8 cellular contexts compared by ENCODE assay signal in the genomic region with DNA sequence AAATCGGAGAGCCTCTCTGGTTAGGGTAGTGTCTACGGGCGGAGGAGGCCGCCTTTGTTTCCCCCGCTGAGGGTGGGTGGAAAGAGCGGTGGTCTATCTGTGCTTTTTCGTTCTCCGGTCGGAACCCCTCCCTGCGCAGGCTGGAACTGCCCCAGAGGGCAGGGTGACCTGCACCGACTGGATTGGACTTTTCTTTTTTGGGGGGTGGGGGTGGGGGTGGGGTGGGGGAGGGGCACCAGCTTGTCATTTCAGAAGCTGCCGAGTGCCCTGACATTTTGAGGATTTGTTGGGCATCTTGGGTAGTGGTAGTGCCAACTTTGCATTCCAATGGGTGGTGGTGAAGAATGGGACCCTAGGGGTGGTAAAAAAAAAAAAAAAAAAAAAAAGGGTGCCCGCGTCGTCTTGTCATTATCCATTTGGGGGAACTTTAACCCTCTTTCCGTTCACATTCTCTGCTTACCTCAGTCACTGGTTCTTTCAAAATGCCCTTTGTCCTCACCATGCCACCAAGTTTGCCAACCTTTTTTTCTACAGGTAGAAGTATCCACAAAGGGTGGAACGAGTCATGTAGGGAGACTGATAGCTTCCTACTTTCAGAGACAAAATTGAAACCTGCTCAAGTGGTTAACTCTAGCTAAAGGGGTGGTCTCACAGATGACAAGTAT. TPM values are rescaled to one million over a fixed set of nuclear protein-coding genes. Genes with fewer than 3 reads are reported as not detected.
DNase-seq lines count a peak whose midpoint lies in the region; ATAC-seq, FAIRE-seq and TF ChIP-seq lines count a peak whose summit lies in the region.

No MANE protein-coding gene starts in this region.

- peak overlapping the region; percentile 85 for H3K4me3 ChIP-seq in K562

- H3K9me1 ChIP-seq in K562 (ENCODE audit: control insufficient read depth, insufficient read depth, low read length) = no peaks in the 10 kb centered on the region

- H4K20me1 ChIP-seq in K562 (replicated peaks; ENCODE audit: control insufficient read depth, insufficient read depth, low read length) = no peaks in the 10 kb centered on the region

- no peak overlapping the region for H2AFZ ChIP-seq in K562 (ENCODE audit: low read depth, low read length)

- peak overlapping the region; percentile 78 to 87 for H3K9ac ChIP-seq in K562 (ENCODE audit: insufficient read depth in 1 of 2, low read depth in 2 of 2, low read length in 2 of 2)

- TF ChIP-seq RAD21 in K562 (CRISPR knock-in tag; conservative IDR thresholded peaks at IDR 0.05 in 1 of 2, IDR thresholded peaks at IDR 0.05 in 1 of 2) = no peak

- FAIRE-seq in K562 (lab: Jason Lieb, UNC) (peak; percentile 11), frontal cortex (lab: Jason Lieb, UNC) (no peak)

- H3K27ac Mint-ChIP-seq in stimulated activated naive CD8-positive, alpha-beta T cell treated with anti-CD3 and anti-CD28 coated beads, Interleukin-15, amount 100 ng/mL, for 72 hours = peak overlapping the region; percentile 70 to 80

- H3K36me3 ChIP-seq in KOPT-K1 (ENCODE audit: insufficient read depth, low read length) (peaks cover 19% of the 10 kb centered on the region), K562 (ENCODE audit: control insufficient read depth, insufficient read depth, low read length) (no peaks in the 10 kb centered on the region)

- no peak for ATAC-seq in K562
- peak; percentile 39 for ATAC-seq in left colon
- ATAC-seq in stimulated activated naive CD8-positive, alpha-beta T cell treated with anti-CD3 and anti-CD28 coated beads, Interleukin-15, amount 100 ng/mL, for 72 hours = no peak

- peak overlapping the region; percentile 80 to 92 for H3K4me3 Mint-ChIP-seq in stimulated activated naive CD8-positive, alpha-beta T cell treated with anti-CD3 and anti-CD28 coated beads, Interleukin-15, amount 100 ng/mL, for 72 hours

- peak overlapping the region; percentile 77 for H3K4me2 ChIP-seq in K562 (ENCODE audit: insufficient read depth, low read length)

- 0% methylated on average over 3 of the region's 17 CpGs for WGBS in K562 (ENCODE audit: insufficient coverage, low coverage, missing lambda C conversion rate)

- no peaks in the 10 kb centered on the region for H3K9me3 ChIP-seq in KOPT-K1 (ENCODE audit: insufficient read depth, low read length, poor library complexity, severe bottlenecking)
- no peaks in the 10 kb centered on the region for H3K9me3 ChIP-seq in K562 (replicated peaks; ENCODE audit: control insufficient read depth, insufficient read depth, low read depth, low read length)

- no peaks in the 10 kb centered on the region for H3K27me3 ChIP-seq in K562 (ENCODE audit: control insufficient read depth in 2 of 2, insufficient read depth in 2 of 2, low read length in 2 of 2)

- CTCF ChIA-PET in K562 (lab: Yijun Ruan, JAX; ENCODE audit: low intra/inter-chr PET ratio) = no interaction called here

- TF ChIP-seq CTCF in GM10266 (IDR thresholded peaks at IDR 0.05; ENCODE audit: control insufficient read depth, insufficient read depth, low read depth, missing control alignments) = no peak
- no peak for TF ChIP-seq CTCF in K562 (IDR thresholded peaks at IDR 0.05 in 2 of 3, conservative IDR thresholded peaks at IDR 0.05 in 1 of 3; ENCODE audit: insufficient read depth in 2 of 3, low read depth in 1 of 3, low read length in 3 of 3)

- H3K4me1 Mint-ChIP-seq in stimulated activated naive CD8-positive, alpha-beta T cell treated with anti-CD3 and anti-CD28 coated beads, Interleukin-15, amount 100 ng/mL, for 72 hours = peaks cover 65% of the 10 kb centered on the region

- peaks cover 11 to 18% of the 10 kb centered on the region in 2 experiments; a peak in 4 of 5 replicates for H3K4me1 ChIP-seq in K562 (replicated peaks in 1 of 2; ENCODE audit: control insufficient read depth in 2 of 2, insufficient read depth in 2 of 2, low read length in 2 of 2)

- DNase-seq in GM10266 (ENCODE audit: extremely low spot score) (peak; percentile 37), K562 (ENCODE audit: extremely low read depth in 1 of 4, low spot score in 3 of 4) (no peak), left colon (no peak), GM19238 (ENCODE audit: insufficient read length, low spot score) (no peak), SHP77 treated with DMSO at 0.1 percent for 48 hours (lab: John Stamatoyannopoulos, UW) (no peak), frontal cortex (ENCODE audit: low spot score in 2 of 2) (no peak)
- peak in 1 of 2 donors; percentile 18 for DNase-seq in stimulated activated naive CD8-positive, alpha-beta T cell treated with anti-CD3 and anti-CD28 coated beads, Interleukin-15, amount 100 ng/mL, for 72 hours

- intact Hi-C loops in K562 (cut with micrococcal nuclease) = loop anchor here (10.0 kb wide), 1 partner anchor 97 kb away; no protein-coding TSS in a partner anchor
- intact Hi-C loops in left colon (cut with DNase I, micrococcal nuclease) = no loop called here

- no peaks in the 10 kb centered on the region for H3K27me3 Mint-ChIP-seq in stimulated activated naive CD8-positive, alpha-beta T cell treated with anti-CD3 and anti-CD28 coated beads, Interleukin-15, amount 100 ng/mL, for 72 hours

- POLR2A ChIA-PET in K562 (lab: Yijun Ruan, JAX) = interaction anchor here (0.5 to 1.2 kb wide), 2 partner anchors 42 to 91 kb away, joined by 3 read pairs; no protein-coding TSS in a partner anchor

- H3K9me3 Mint-ChIP-seq in stimulated activated naive CD8-positive, alpha-beta T cell treated with anti-CD3 and anti-CD28 coated beads, Interleukin-15, amount 100 ng/mL, for 72 hours = no peaks in the 10 kb centered on the region

- no peak for TF ChIP-seq EP300 in K562 (IDR thresholded peaks at IDR 0.05; ENCODE audit: low read length)

- TSS peak; percentile 54 for BruUV-seq in K562 (replicated peaks; lab: Mats Ljungman, UMichigan)

- H3K27ac ChIP-seq in KOPT-K1 (ENCODE audit: low read depth, low read length, poor library complexity, severe bottlenecking) (peak overlapping the region; percentile 95), K562 (ENCODE audit: extremely low read depth, low read depth, low read length) (peak overlapping the region; percentile 92)

- H3K79me2 ChIP-seq in K562 (ENCODE audit: control insufficient read depth, insufficient read depth, low read length) = peaks cover 60% of the 10 kb centered on the region

- no peak for TF ChIP-seq POLR2A in K562 (conservative IDR thresholded peaks at IDR 0.05)

- in situ Hi-C loops in K562 (cut with MboI) = no loop called here

TF ChIP-seq in K562, 482 proteins besides CTCF, POLR2A, EP300 and RAD21 (continues in another document):
- TF ChIP-seq, protein P1, sequence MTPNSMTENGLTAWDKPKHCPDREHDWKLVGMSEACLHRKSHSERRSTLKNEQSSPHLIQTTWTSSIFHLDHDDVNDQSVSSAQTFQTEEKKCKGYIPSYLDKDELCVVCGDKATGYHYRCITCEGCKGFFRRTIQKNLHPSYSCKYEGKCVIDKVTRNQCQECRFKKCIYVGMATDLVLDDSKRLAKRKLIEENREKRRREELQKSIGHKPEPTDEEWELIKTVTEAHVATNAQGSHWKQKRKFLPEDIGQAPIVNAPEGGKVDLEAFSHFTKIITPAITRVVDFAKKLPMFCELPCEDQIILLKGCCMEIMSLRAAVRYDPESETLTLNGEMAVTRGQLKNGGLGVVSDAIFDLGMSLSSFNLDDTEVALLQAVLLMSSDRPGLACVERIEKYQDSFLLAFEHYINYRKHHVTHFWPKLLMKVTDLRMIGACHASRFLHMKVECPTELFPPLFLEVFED (CRISPR knock-in tag; conservative IDR thresholded peaks at IDR 0.05) = no peak
- TF ChIP-seq HNRNPL (IDR thresholded peaks at IDR 0.05; ENCODE audit: low read depth, low read length) = no peak

RNA-seq across cellular contexts. Expression of gene UBE2R2, which starts 1.3 kb away (rescaled TPM):
- 9.6 and 14.3 TPM in 2 replicates for total RNA-seq in K562 (2011; cell fraction: chromatin; rRNA removed; ENCODE audit: low replicate concordance)
- 7.1 and 7.2 TPM in 2 replicates for total RNA-seq in K562 (2011; cell fraction: nucleolus; rRNA removed)
- 12.5 and 19.9 TPM in 2 replicates for total RNA-seq in K562 (2011; cell fraction: nucleoplasm; rRNA removed)
- total RNA-seq in K562 (2014; rRNA removed) = 8.2 and 9.7 TPM in 2 replicates
- 12.8 and 13.8 TPM in 2 replicates for total RNA-seq in K562 (2014; rRNA removed; fragmentation: Illumina TruSeq; extraction: Trizol)
- total RNA-seq in K562 (2015; rRNA removed; fragmentation: Illumina TruSeq; extraction: Trizol) = 11.1 and 11.3 TPM in 2 replicates
- total RNA-seq in K562 (2021) = 20.5 and 22.5 TPM in 2 replicates
- 10.2 and 12.0 TPM in 2 replicates for polyA plus RNA-seq in K562 (2011; rRNA removed)
- 6.8 and 10.1 TPM in 2 replicates for polyA plus RNA-seq in K562 (2011; cell fraction: cytosol; rRNA removed)
- polyA plus RNA-seq in K562 (2011; cell fraction: nucleus; rRNA removed) = 5.5 and 8.1 TPM in 2 replicates
- 21.8 and 25.8 TPM in 2 replicates for polyA plus RNA-seq in K562 (2012)
- polyA plus RNA-seq in K562 (2014; fragmentation: Illumina TruSeq; extraction: Trizol) = 22.3 and 26.2 TPM in 2 replicates
- 1 to 10 TPM; 7.8 to 8.4 TPM for polyA plus RNA-seq in K562 (2014; fragmentation: Nextera tagmentation; extraction: Ambion mirVana)
- 11.3 and 11.8 TPM in 2 replicates for polyA plus RNA-seq in K562 (2014; rRNA removed)
- 20.5 and 24.5 TPM in 2 replicates for polyA minus RNA-seq in K562 (2011; rRNA and poly(A)+ RNA removed)
- 11.1 and 12.7 TPM in 2 replicates for polyA minus RNA-seq in K562 (2011; cell fraction: cytosol; rRNA and poly(A)+ RNA removed)
- polyA minus RNA-seq in K562 (2011; cell fraction: nucleus; rRNA and poly(A)+ RNA removed) = 4.0 and 7.6 TPM in 2 replicates
- 10 to 100 TPM; 34.1 to 40.8 TPM for total RNA-seq in left colon
- total RNA-seq in frontal cortex = 28.5 TPM

RNA-seq across cellular contexts. Expression of gene PRSS3, which starts 22.9 kb away (rescaled TPM):
- not detected in 2 replicates for total RNA-seq in K562 (2011; cell fraction: chromatin; rRNA removed; ENCODE audit: low replicate concordance)
- not detected in 2 replicates for total RNA-seq in K562 (2011; cell fraction: nucleolus; rRNA removed)
- total RNA-seq in K562 (2011; cell fraction: nucleoplasm; rRNA removed) = not detected in 2 replicates
- total RNA-seq in K562 (2014; rRNA removed) = not detected in 2 replicates
- total RNA-seq in K562 (2014; rRNA removed; fragmentation: Illumina TruSeq; extraction: Trizol) = not detected in 2 replicates
- not detected in 2 replicates for total RNA-seq in K562 (2015; rRNA removed; fragmentation: Illumina TruSeq; extraction: Trizol)
- 0.42 and 1.3 TPM in 2 replicates for total RNA-seq in K562 (2021)
- not detected in 2 replicates for polyA plus RNA-seq in K562 (2011; rRNA removed)
- not detected in 2 replicates for polyA plus RNA-seq in K562 (2011; cell fraction: cytosol; rRNA removed)
- polyA plus RNA-seq in K562 (2011; cell fraction: nucleus; rRNA removed) = not detected in 2 replicates
- 0.25 and 0.89 TPM in 2 replicates for polyA plus RNA-seq in K562 (2012)
- 0.18 TPM in 1 of 2 replicates, not detected in the other for polyA plus RNA-seq in K562 (2014; fragmentation: Illumina TruSeq; extraction: Trizol)
- polyA plus RNA-seq in K562 (2014; fragmentation: Nextera tagmentation; extraction: Ambion mirVana) = under 1 TPM in 1 of 2 experiments, not detected in 1; 0.35 TPM
- polyA plus RNA-seq in K562 (2014; rRNA removed) = not detected in 2 replicates
- polyA minus RNA-seq in K562 (2011; rRNA and poly(A)+ RNA removed) = not detected in 2 replicates
- polyA minus RNA-seq in K562 (2011; cell fraction: cytosol; rRNA and poly(A)+ RNA removed) = not detected in 2 replicates
- not detected in 2 replicates for polyA minus RNA-seq in K562 (2011; cell fraction: nucleus; rRNA and poly(A)+ RNA removed)
- 100 to 1,000 TPM; 244 to 310 TPM for total RNA-seq in left colon
- total RNA-seq in frontal cortex = 1.2 TPM

Comparison
In these comparisons a context has a peak if more than half of its experiments do, and no peak if none do; other contexts are left out.
1. RNA of gene PRSS3, which starts 22.9 kb away (total RNA-seq): 244 to 310 TPM in left colon; 1.2 TPM in frontal cortex (single experiment) and 0.42 to 1.3 TPM in K562; every median in the first group is over 100 times any median in the second.